Comparison of ENCODE assay signal across 7 cellular contexts in the genomic region with DNA sequence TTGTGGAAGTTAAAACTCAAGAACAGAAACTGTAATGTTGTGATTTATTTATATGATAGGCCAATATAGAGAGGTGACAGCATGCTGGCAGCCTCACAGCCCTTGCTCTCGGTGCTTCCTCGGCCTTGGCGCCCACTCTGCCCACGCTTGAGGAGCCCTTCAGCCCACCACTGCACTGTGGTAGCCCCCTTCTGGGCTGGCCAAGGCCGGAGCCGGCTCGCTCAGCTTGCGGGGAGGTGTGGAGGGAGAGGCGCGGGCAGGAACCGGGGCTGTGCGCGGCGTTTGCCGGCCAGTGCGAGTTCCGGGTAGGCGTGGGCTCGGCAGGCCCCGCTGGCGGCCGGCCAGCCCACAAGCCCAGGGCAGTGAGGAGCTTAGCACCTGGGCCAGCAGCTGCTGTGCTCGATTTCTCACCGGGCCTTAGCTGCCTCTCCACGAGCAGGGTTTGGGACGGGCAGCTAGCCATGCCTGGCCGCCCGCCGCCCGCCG.
DNase-seq lines count a peak whose midpoint lies in the region; ATAC-seq and TF ChIP-seq lines count a peak whose summit lies in the region.

No MANE protein-coding gene starts in this region.

- H3K27me3 ChIP-seq in endocrine pancreas (ENCODE audit: control insufficient read depth, insufficient read depth, low read length): no peaks in the 10 kb centered on the region

- peak overlapping the region; percentile 66 for H3K9ac ChIP-seq in endocrine pancreas (ENCODE audit: control insufficient read depth, insufficient read depth, low read length)

- no peaks in the 10 kb centered on the region for H3K4me1 ChIP-seq in endocrine pancreas (ENCODE audit: control insufficient read depth, insufficient read depth, low read length)

- no peaks in the 10 kb centered on the region for H3K9me3 ChIP-seq in endocrine pancreas (ENCODE audit: control insufficient read depth, low read length)

- TF ChIP-seq CTCF in GM10248 (IDR thresholded peaks at IDR 0.05; ENCODE audit: control extremely low read depth, extremely low read depth, low read depth, missing control alignments): no peak

- POLR2A ChIA-PET in GM10248 (lab: Yijun Ruan, JAX): no interaction called here

- peaks cover 5 to 9% (median 9%) of the 10 kb centered on the region in 3 donors for H3K4me1 Mint-ChIP-seq in naive B cell

- H3K9me3 Mint-ChIP-seq in naive B cell: peaks cover 0 to 30% (median 14%) of the 10 kb centered on the region in 7 donors

- peaks cover 62 to 78% (median 66%) of the 10 kb centered on the region in 3 donors for H3K27me3 Mint-ChIP-seq in naive B cell

- ATAC-seq in HG03064 (IDR thresholded peaks at IDR 0.05; ENCODE audit: low read depth, unreplicated experiment): peak; percentile 61
- peak; percentile 23 to 60 for ATAC-seq in naive B cell (ENCODE audit: low read depth in 2 of 2)
- no peak for ATAC-seq in HG02938 (IDR thresholded peaks at IDR 0.05; ENCODE audit: unreplicated experiment)
- ATAC-seq in HG03520 (IDR thresholded peaks at IDR 0.05; ENCODE audit: unreplicated experiment): no peak

- CTCF ChIA-PET in GM10248 (lab: Yijun Ruan, JAX): interaction anchor here (1.0 to 1.9 kb wide), 3 partner anchors 10 to 167 kb away, joined by 3 to 7 read pairs (median 3); no protein-coding TSS in a partner anchor

- no peak overlapping the region for H3K27ac Mint-ChIP-seq in naive B cell

- DNase-seq in GM10248 (ENCODE audit: extremely low spot score) (peak; percentile 49), RPMI7951 (ENCODE audit: low read depth) (peak; percentile 54), naive B cell (peak; percentile 1)

- H3K4me3 ChIP-seq in endocrine pancreas (ENCODE audit: control insufficient read depth, insufficient read depth, low read length): peak overlapping the region; percentile 10

- peaks cover 11 to 13% of the 10 kb centered on the region in 2 donors for H3K36me3 Mint-ChIP-seq in naive B cell

- no peaks in the 10 kb centered on the region for H3K36me3 ChIP-seq in endocrine pancreas (ENCODE audit: control insufficient read depth, insufficient read depth, low read length)

- peak overlapping the region in 7 of 8 donors; percentile 23 to 76 (median 51) for H3K4me3 Mint-ChIP-seq in naive B cell

Comparison
In these comparisons a context has a peak if more than half of its experiments do, and no peak if none do; other contexts are left out.
1. DNase-seq: peak in every context shown above with its lines; median percentile 54 in RPMI7951; 49 in GM10248; 1 in naive B cell.
2. ATAC-seq: peak in HG03064 (single experiment) and naive B cell (2 of 2); none in HG02938 (single experiment) and HG03520 (single experiment).